Comparison of ENCODE assay signal across 26 cellular contexts in genomic region chr1:207487636-207488035, GRCh38. TPM values are rescaled to one million over a fixed set of nuclear protein-coding genes. Genes with fewer than 3 reads are reported as not detected.
"Had no signal": no experiment of that assay in that cellular context is flagged by ENCODE, and none has a peak within 500 bp of the region (broad histone marks: within the 10 kb centered on the region; RNA-seq: fewer than 3 reads in every experiment).

No MANE protein-coding gene starts in this region.

- H2AFZ ChIP-seq: PC-9 had no signal

- H3K27ac ChIP-seq: HL-60, PC-9, Peyer's patch, SJCRH30 had no signal

- H3K9me3 ChIP-seq: MG63, Peyer's patch, SJCRH30 had no signal

- H3K4me3 ChIP-seq: MG63, PC-9, Peyer's patch, SJCRH30 had no signal

- H3K4me1 ChIP-seq: Peyer's patch, SJCRH30 had no signal

- H3K36me3 ChIP-seq: MG63, Peyer's patch, SJCRH30 had no signal

- H3K27me3 ChIP-seq: MG63, Peyer's patch had no signal

- FAIRE-seq: HTR-8/SVneo had no signal

- DNase-seq: Karpas-422, KG1, MG63, NCI-H1092, NCI-H1105 treated with DMSO at 0.1 percent for 48 hours, NCI-H1417 treated with DMSO at 0.1 percent for 48 hours, NCI-H146, NCI-H1694 treated with DMSO at 0.1 percent for 48 hours, NCI-H1930, NCI-H2081, NCI-H2107, NCI-H2227 treated with DMSO at 0.1 percent for 48 hours, NCI-H524 treated with DMSO at 0.1 percent for 48 hours, NCI-H69, NCI-H774, OCI-M1, PC-9, Peyer's patch, SHP77 treated with DMSO at 0.1 percent for 48 hours, SJCRH30 had no signal

- H3K4me2 ChIP-seq: PC-9 had no signal

- ATAC-seq: Right ventricle myocardium inferior, SK-N-SH treated with all-trans-retinoic acid at 6 μM for 48 hours had no signal

RNA-seq across cellular contexts. Expression of gene CR1, which starts 8.3 kb away (rescaled TPM):
- total RNA-seq: NCI-H460, PC-9, RPMI7951 had no signal

RNA-seq across cellular contexts. Expression of gene CR2, which starts 33.5 kb away (rescaled TPM):
- total RNA-seq: Right ventricle myocardium inferior, RPMI7951 had no signal
